Comparison of ENCODE assay signal across 13 cellular contexts in the genomic region with DNA sequence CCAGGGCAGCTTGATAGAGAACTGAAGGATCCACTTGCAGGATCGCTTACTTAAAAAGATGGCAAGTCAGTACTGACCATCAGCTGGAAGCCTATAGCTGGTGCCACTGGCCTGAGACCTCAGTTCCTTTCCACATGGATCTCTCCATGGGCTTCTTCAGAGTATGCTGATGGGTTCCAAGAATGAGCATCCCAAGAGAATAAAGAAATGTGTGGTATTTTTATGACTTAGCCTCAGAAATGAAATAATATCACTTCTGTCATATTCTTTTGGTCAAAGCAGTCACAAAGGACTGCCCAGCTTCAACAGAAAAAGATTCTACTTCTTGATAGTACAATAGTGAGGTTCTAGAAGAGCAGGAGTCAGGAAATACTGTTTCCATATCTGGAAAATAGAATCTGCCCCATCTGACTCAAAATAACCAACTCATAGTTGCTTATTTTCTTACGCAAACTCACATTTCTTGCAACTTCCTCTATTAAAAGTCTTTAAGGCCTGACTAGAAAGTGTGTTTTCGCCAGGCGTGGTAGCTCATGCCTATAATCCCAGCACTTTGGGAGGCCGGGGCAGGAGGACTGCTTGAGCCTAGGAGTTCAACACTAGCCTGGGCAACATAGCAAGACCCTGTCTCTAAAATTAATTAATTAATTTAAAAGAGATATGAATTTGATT.
DNase-seq lines count a peak whose midpoint lies in the region; ATAC-seq and TF ChIP-seq lines count a peak whose summit lies in the region.
"Had no signal": no experiment of that assay in that cellular context is flagged by ENCODE, and none has a peak within 500 bp of the region (broad histone marks: within the 10 kb centered on the region; RNA-seq: fewer than 3 reads in every experiment).

No MANE protein-coding gene starts in this region.

- no peaks in the 10 kb centered on the region for H3K9me3 Mint-ChIP-seq in activated T-cell treated with anti-CD3 and anti-CD28 coated beads, Interleukin-2, amount 50 U/mL, for 72 hours
- no peaks in the 10 kb centered on the region for H3K9me3 Mint-ChIP-seq in dendritic cell treated with granulocyte-macrophage colony-stimulating factor and Interleukin-4, amounts not matched to agents 40 ng/mL and 50 ng/mL, for 4 days
- H3K9me3 Mint-ChIP-seq: H9 had no signal

- H3K27me3 ChIP-seq in tibial artery (no peaks in the 10 kb centered on the region), ascending aorta (no peaks in the 10 kb centered on the region)
- H3K27me3 ChIP-seq: heart left ventricle, MG63 had no signal

- intact Hi-C loops in dendritic cell treated with granulocyte-macrophage colony-stimulating factor and Interleukin-4, amounts not matched to agents 40 ng/mL and 50 ng/mL, for 4 days (cut with micrococcal nuclease) = loop anchor here (5.0 kb wide), 1 partner anchor 116 kb away; a partner anchor contains a TSS
- intact Hi-C loops in tibial artery (cut with DNase I; ENCODE audit: low total_unique reads) (no loop called here), ascending aorta (cut with DNase I) (no loop called here)

- H3K27ac Mint-ChIP-seq in activated T-cell treated with anti-CD3 and anti-CD28 coated beads, Interleukin-2, amount 50 U/mL, for 72 hours = peak overlapping the region; percentile 57
- peak overlapping the region; percentile 76 for H3K27ac Mint-ChIP-seq in dendritic cell treated with granulocyte-macrophage colony-stimulating factor and Interleukin-4, amounts not matched to agents 40 ng/mL and 50 ng/mL, for 4 days

- peaks cover 0 to 77% (median 38%) of the 10 kb centered on the region in 4 donors for H3K4me1 ChIP-seq in tibial artery
- H3K4me1 ChIP-seq in ascending aorta = peaks cover 4 to 28% of the 10 kb centered on the region in 2 donors

- peak overlapping the region in 1 of 2 donors; percentile 70 for H3K4me3 Mint-ChIP-seq in activated T-cell treated with anti-CD3 and anti-CD28 coated beads, Interleukin-2, amount 50 U/mL, for 72 hours
- H3K4me3 Mint-ChIP-seq in dendritic cell treated with granulocyte-macrophage colony-stimulating factor and Interleukin-4, amounts not matched to agents 40 ng/mL and 50 ng/mL, for 4 days = no peak overlapping the region
- H3K4me3 Mint-ChIP-seq: H9 had no signal

- H3K9ac ChIP-seq in SK-N-MC (ENCODE audit: insufficient read length) = no peak overlapping the region

- no peak for ATAC-seq in activated T-cell treated with anti-CD3 and anti-CD28 coated beads, Interleukin-2, amount 50 U/mL, for 72 hours (replicated peaks in 1 of 2)
- ATAC-seq: A549 had no signal

- H3K27me3 Mint-ChIP-seq in activated T-cell treated with anti-CD3 and anti-CD28 coated beads, Interleukin-2, amount 50 U/mL, for 72 hours (ENCODE audit: low read depth) = no peaks in the 10 kb centered on the region
- no peaks in the 10 kb centered on the region for H3K27me3 Mint-ChIP-seq in dendritic cell treated with granulocyte-macrophage colony-stimulating factor and Interleukin-4, amounts not matched to agents 40 ng/mL and 50 ng/mL, for 4 days

- peaks cover 2 to 4% of the 10 kb centered on the region in 2 donors for H3K36me3 Mint-ChIP-seq in activated T-cell treated with anti-CD3 and anti-CD28 coated beads, Interleukin-2, amount 50 U/mL, for 72 hours (ENCODE audit: insufficient read depth in 2 of 2)
- H3K36me3 Mint-ChIP-seq in dendritic cell treated with granulocyte-macrophage colony-stimulating factor and Interleukin-4, amounts not matched to agents 40 ng/mL and 50 ng/mL, for 4 days (ENCODE audit: low read depth) = no peaks in the 10 kb centered on the region

- no peak for DNase-seq in activated T-cell treated with anti-CD3 and anti-CD28 coated beads, Interleukin-2, amount 50 U/mL, for 72 hours
- DNase-seq in activated T-cell treated with anti-CD3 and anti-CD28 coated beads for 4 hours = no peak
- no peak for DNase-seq in SK-N-MC (ENCODE audit: low read depth, low spot score)
- DNase-seq in tibial artery = no peak
- DNase-seq in ascending aorta (ENCODE audit: low spot score in 2 of 2) = no peak
- DNase-seq in NCI-H69 (lab: John Stamatoyannopoulos, UW) = no peak
- DNase-seq in HuH-7 (ENCODE audit: low spot score) = no peak
- DNase-seq: H9, heart left ventricle, MG63, NCI-H748 treated with DMSO at 0.1 percent for 48 hours had no signal

- H3K9me3 ChIP-seq in SK-N-MC (ENCODE audit: low read depth, low read length) (no peaks in the 10 kb centered on the region), tibial artery (no peaks in the 10 kb centered on the region), ascending aorta (no peaks in the 10 kb centered on the region)
- H3K9me3 ChIP-seq: A549, heart left ventricle, MG63 had no signal

- peaks cover 70% of the 10 kb centered on the region for H3K4me1 Mint-ChIP-seq in activated T-cell treated with anti-CD3 and anti-CD28 coated beads, Interleukin-2, amount 50 U/mL, for 72 hours (ENCODE audit: low read depth)
- peaks cover 57% of the 10 kb centered on the region for H3K4me1 Mint-ChIP-seq in dendritic cell treated with granulocyte-macrophage colony-stimulating factor and Interleukin-4, amounts not matched to agents 40 ng/mL and 50 ng/mL, for 4 days (ENCODE audit: low read depth)

- H3K36me3 ChIP-seq in SK-N-MC (ENCODE audit: insufficient read depth, low read length) (no peaks in the 10 kb centered on the region), tibial artery (no peaks in the 10 kb centered on the region), ascending aorta (no peaks in the 10 kb centered on the region)
- H3K36me3 ChIP-seq: heart left ventricle, MG63 had no signal

- no peak for TF ChIP-seq CTCF in tibial artery (IDR thresholded peaks at IDR 0.05)
- no peak for TF ChIP-seq CTCF in ascending aorta (IDR thresholded peaks at IDR 0.05)

- H3K4me3 ChIP-seq in SK-N-MC = no peak overlapping the region
- no peak overlapping the region for H3K4me3 ChIP-seq in tibial artery
- H3K4me3 ChIP-seq in ascending aorta = no peak overlapping the region
- H3K4me3 ChIP-seq: A549, heart left ventricle, MG63 had no signal

- H3K27ac ChIP-seq in SK-N-MC (0 out of 2 replicates have a peak overlapping the region, but pooled peaks have one; percentile 29), tibial artery (peak overlapping the region; percentile 4 to 53), ascending aorta (no peak overlapping the region)
- H3K27ac ChIP-seq: A549 had no signal

Comparison
In these comparisons a context has a peak if more than half of its experiments do, and no peak if none do; other contexts are left out.
1. H3K27ac ChIP-seq: peak in SK-N-MC (single experiment) and tibial artery (2 of 2); none in ascending aorta (0 of 2).